20 cellular contexts compared by ENCODE assay signal in the genomic region with DNA sequence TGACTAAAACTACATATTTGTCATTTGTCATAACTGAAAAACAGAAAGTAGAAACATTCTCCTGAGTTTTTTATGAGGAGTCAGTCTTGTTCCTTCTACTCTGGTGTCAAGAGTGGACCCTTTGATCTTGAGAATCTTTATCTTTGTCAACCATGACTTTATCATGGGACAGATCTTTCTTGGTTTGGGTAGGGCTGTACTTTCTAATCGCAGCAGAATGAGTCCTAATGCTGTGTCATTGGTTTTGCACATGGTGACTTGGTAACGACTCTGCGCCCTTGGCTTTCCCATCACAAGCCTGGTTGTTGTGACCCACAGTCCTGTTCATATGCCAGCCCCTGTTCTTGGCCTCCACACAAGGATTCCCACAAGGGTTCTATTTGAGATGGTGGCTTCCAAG. TPM values are rescaled to one million over a fixed set of nuclear protein-coding genes. Genes with fewer than 3 reads are reported as not detected.
A peak's percentile ranks its signal among the peaks of the same experiment; 100 is the strongest.
DNase-seq lines count a peak whose midpoint lies in the region; ATAC-seq and TF ChIP-seq lines count a peak whose summit lies in the region.
"Had no signal": no experiment of that assay in that cellular context is flagged by ENCODE, and none has a peak within 500 bp of the region (broad histone marks: within the 10 kb centered on the region; RNA-seq: fewer than 3 reads in every experiment).

No MANE protein-coding gene starts in this region.

- peak overlapping the region; percentile 58 for H3K27ac ChIP-seq in OCI-LY1 (ENCODE audit: low read depth, low read length, poor library complexity, severe bottlenecking)
- peak overlapping the region in 58 of 59 donors; percentile 35 to 97 (median 89) for H3K27ac ChIP-seq in dorsolateral prefrontal cortex
- H3K27ac ChIP-seq in spleen, result no peak overlapping the region
- H3K27ac ChIP-seq in Karpas-422 (ENCODE audit: low read length), result no peak overlapping the region
- H3K27ac ChIP-seq in ovary, result no peak overlapping the region
- H3K27ac ChIP-seq: HL-60, sigmoid colon had no signal

- H3K9me3 ChIP-seq in OCI-LY1 (ENCODE audit: low read length) (no peaks in the 10 kb centered on the region), spleen (no peaks in the 10 kb centered on the region), Karpas-422 (ENCODE audit: low read length) (no peaks in the 10 kb centered on the region), ovary (no peaks in the 10 kb centered on the region)
- H3K9me3 ChIP-seq: sigmoid colon had no signal

- ATAC-seq in sciatic nerve (peak; percentile 45), HG03457 (IDR thresholded peaks at IDR 0.05; ENCODE audit: unreplicated experiment) (no peak)
- ATAC-seq: naive thymus-derived CD8-positive, alpha-beta T cell; Right ventricle myocardium inferior had no signal

- H3K9me2 ChIP-seq in OCI-LY1 (ENCODE audit: low read depth, low read length) (no peaks in the 10 kb centered on the region), Karpas-422 (replicated peaks; ENCODE audit: insufficient read depth, low read length) (no peaks in the 10 kb centered on the region)

- H3K27me3 Mint-ChIP-seq in HFFc6 (ENCODE audit: insufficient read depth), result peaks cover 1% of the 10 kb centered on the region
- H3K27me3 Mint-ChIP-seq: naive thymus-derived CD8-positive, alpha-beta T cell had no signal

- H3K9me3 Mint-ChIP-seq in HFFc6, result no peaks in the 10 kb centered on the region
- H3K9me3 Mint-ChIP-seq: activated naive CD4-positive, alpha-beta T cell treated with anti-CD3 and anti-CD28 coated beads, Interleukin-2, amount 50 U/mL, for 72 hours; naive thymus-derived CD8-positive, alpha-beta T cell had no signal

- TF ChIP-seq CTCF in HFFc6 (IDR thresholded peaks at IDR 0.05), result no peak
- no peak for TF ChIP-seq CTCF in OCI-LY1 (IDR thresholded peaks at IDR 0.05; ENCODE audit: low read length)
- TF ChIP-seq CTCF in dorsolateral prefrontal cortex (IDR thresholded peaks at IDR 0.05 in 54 of 56, conservative IDR thresholded peaks at IDR 0.05 in 2 of 56; ENCODE audit: low read depth in 1 of 56, partially characterized antibody in 56 of 56), result no peak
- no peak for TF ChIP-seq CTCF in spleen (IDR thresholded peaks at IDR 0.05 in 8 of 11, conservative IDR thresholded peaks at IDR 0.05 in 3 of 11)
- no peak for TF ChIP-seq CTCF in ovary (IDR thresholded peaks at IDR 0.05)

- H3K9ac ChIP-seq in OCI-LY1 (ENCODE audit: low read length) (no peak overlapping the region), Karpas-422 (ENCODE audit: low read length) (no peak overlapping the region)

- H2AFZ ChIP-seq in OCI-LY1 (ENCODE audit: low read length) (no peak overlapping the region), Karpas-422 (ENCODE audit: low read length) (no peak overlapping the region)

- TF ChIP-seq POLR2A in spleen (IDR thresholded peaks at IDR 0.05), result no peak
- TF ChIP-seq POLR2A in ovary (IDR thresholded peaks at IDR 0.05), result no peak

- H3K4me1 Mint-ChIP-seq in HFFc6 (ENCODE audit: low read depth), result peaks cover 29% of the 10 kb centered on the region
- H3K4me1 Mint-ChIP-seq: CD14-positive monocyte had no signal

- TF ChIP-seq EP300 in ovary (IDR thresholded peaks at IDR 0.05), result no peak

- H3K4me3 ChIP-seq in OCI-LY1 (ENCODE audit: low read depth, low read length, poor library complexity, severe bottlenecking) (no peak overlapping the region), dorsolateral prefrontal cortex (peak overlapping the region in 1 of 59 donors; percentile 39), spleen (no peak overlapping the region), Karpas-422 (ENCODE audit: low read length) (no peak overlapping the region), ovary (no peak overlapping the region)
- H3K4me3 ChIP-seq: sigmoid colon had no signal

- H3F3A ChIP-seq in OCI-LY1 (ENCODE audit: insufficient read depth, low read length), result no peaks in the 10 kb centered on the region

- intact Hi-C loops in dorsolateral prefrontal cortex (cut with DNase I), result no loop called here
- intact Hi-C loops in sciatic nerve (cut with DNase I), result no loop called here
- intact Hi-C loops in spleen (cut with DNase I; ENCODE audit: low total_unique reads), result no loop called here
- intact Hi-C loops in ovary (cut with DNase I), result loop anchor here in 2 of 4 donors (5.0 to 10.0 kb wide), 2 partner anchors 87 to 360 kb away; no protein-coding TSS in a partner anchor

- no peaks in the 10 kb centered on the region for H4K20me1 ChIP-seq in OCI-LY1 (ENCODE audit: insufficient read depth, low read length)
- no peaks in the 10 kb centered on the region for H4K20me1 ChIP-seq in Karpas-422 (ENCODE audit: insufficient read depth, low read depth, low read length)

- H3K4me2 ChIP-seq in OCI-LY1 (ENCODE audit: low read length), result no peak overlapping the region
- H3K4me2 ChIP-seq in Karpas-422 (ENCODE audit: low read depth, low read length, poor library complexity, severe bottlenecking), result no peak overlapping the region

- no peak for DNase-seq in HFFc6
- peak in 1 of 10 donors; percentile 36 for DNase-seq in dorsolateral prefrontal cortex
- DNase-seq in sciatic nerve (ENCODE audit: low spot score), result no peak
- no peak for DNase-seq in spleen
- DNase-seq in Karpas-422, result no peak
- no peak for DNase-seq in ovary
- DNase-seq: activated CD4-positive, CD25-positive, alpha-beta regulatory T cell treated with anti-CD3 and anti-CD28 coated beads, Interleukin-2, amount 50 U/mL, for 72 hours; cerebellar nuclear complex; effector CD8-positive, alpha-beta T cell; kidney; mammary epithelial cell; naive thymus-derived CD8-positive, alpha-beta T cell; sigmoid colon; T1000 had no signal

- H3K27me3 ChIP-seq in OCI-LY1 (ENCODE audit: insufficient read depth, low read length) (no peaks in the 10 kb centered on the region), dorsolateral prefrontal cortex (no peaks in the 10 kb centered on the region), spleen (replicated peaks in 1 of 7) (no peaks in the 10 kb centered on the region), Karpas-422 (ENCODE audit: low read length) (no peaks in the 10 kb centered on the region), ovary (no peaks in the 10 kb centered on the region)
- H3K27me3 ChIP-seq: sigmoid colon had no signal

- H3K27ac Mint-ChIP-seq in HFFc6, result peak overlapping the region; percentile 74; the same call in 1 of the 2 replicates
- H3K27ac Mint-ChIP-seq: activated naive CD4-positive, alpha-beta T cell treated with anti-CD3 and anti-CD28 coated beads, Interleukin-2, amount 50 U/mL, for 72 hours had no signal

- no peaks in the 10 kb centered on the region for H3K79me2 ChIP-seq in OCI-LY1 (ENCODE audit: insufficient read depth, low read length)
- H3K79me2 ChIP-seq in Karpas-422 (ENCODE audit: low read length), result peaks cover 73% of the 10 kb centered on the region

- peaks cover 8% of the 10 kb centered on the region for H3K36me3 Mint-ChIP-seq in HFFc6 (ENCODE audit: low read depth)

- H3K4me1 ChIP-seq in OCI-LY1 (ENCODE audit: insufficient read depth, low read length, severe bottlenecking), result peaks cover 36% of the 10 kb centered on the region
- no peaks in the 10 kb centered on the region for H3K4me1 ChIP-seq in spleen
- H3K4me1 ChIP-seq in Karpas-422 (ENCODE audit: low read length), result peaks cover 16% of the 10 kb centered on the region
- H3K4me1 ChIP-seq in ovary (ENCODE audit: insufficient read depth), result peaks cover 4% of the 10 kb centered on the region

- no peaks in the 10 kb centered on the region; the same call in 1 of the 2 replicates for H3K36me3 ChIP-seq in OCI-LY1 (ENCODE audit: insufficient read depth, low read length)
- H3K36me3 ChIP-seq in spleen, result peaks cover 0 to 7% (median 0%) of the 10 kb centered on the region in 6 donors
- H3K36me3 ChIP-seq in Karpas-422 (ENCODE audit: insufficient read depth, low read length), result no peaks in the 10 kb centered on the region
- no peaks in the 10 kb centered on the region for H3K36me3 ChIP-seq in ovary
- H3K36me3 ChIP-seq: sigmoid colon had no signal

- H3K4me3 Mint-ChIP-seq in HFFc6, result no peak overlapping the region
- H3K4me3 Mint-ChIP-seq: CD14-positive monocyte; naive thymus-derived CD8-positive, alpha-beta T cell had no signal

- WGBS in spleen, 5 donors, result 85 to 95% (median 88%) methylated on average over 3 of the region's 3 CpGs
- 88 to 93% (median 91%) methylated on average over 3 of the region's 3 CpGs for WGBS in ovary, 3 donors

RNA-seq across cellular contexts. Expression of gene AOPEP, which starts 45.6 kb away (rescaled TPM):
- total RNA-seq in HFFc6 (2021; fragmentation: NEBNext Ultra II Directional; extraction: Animal tissue kit (Norgen Biotek cat#: 25700)), result 10 to 100 TPM; 32.2 to 46.6 (median 36.3) TPM
- total RNA-seq in dorsolateral prefrontal cortex, result 100 to 1,000 TPM in 29 of 120 experiments, 10 to 100 TPM in 91; 51.7 to 157 (median 86.4) TPM
- 158 TPM for total RNA-seq in sciatic nerve
- 10 to 100 TPM; 41.0 to 86.1 (median 63.7) TPM for total RNA-seq in spleen
- polyA plus RNA-seq in spleen, result 10 to 100 TPM; 14.8 to 29.5 (median 17.2) TPM
- total RNA-seq in Karpas-422 (2014; rRNA removed; shearing (Covaris generic); ENCODE audit: low replicate concordance), result 22.7 and 25.0 TPM in 2 replicates
- 100 to 1,000 TPM in 2 of 7 donors, 10 to 100 TPM in 5; 68.0 to 141 (median 92.2) TPM for total RNA-seq in ovary
- 10 to 100 TPM; 40.0 to 67.7 TPM for polyA plus RNA-seq in ovary

Comparison
In these comparisons a context has a peak if more than half of its experiments do, and no peak if none do; other contexts are left out.
1. H3K27ac ChIP-seq: peak in OCI-LY1 (single experiment) and dorsolateral prefrontal cortex (58 of 59); none in spleen (0 of 8), Karpas-422 (single experiment) and ovary (0 of 2).